1 cellular context compared by ENCODE assay signal in genomic region chr10:75088640-75089039, GRCh38.
TF ChIP-seq lines count a peak whose summit lies in the region.

No MANE protein-coding gene starts in this region.

TF ChIP-seq in K562, 482 proteins besides CTCF, POLR2A, EP300 and RAD21 (continued from another document):
- TF ChIP-seq, protein P1, sequence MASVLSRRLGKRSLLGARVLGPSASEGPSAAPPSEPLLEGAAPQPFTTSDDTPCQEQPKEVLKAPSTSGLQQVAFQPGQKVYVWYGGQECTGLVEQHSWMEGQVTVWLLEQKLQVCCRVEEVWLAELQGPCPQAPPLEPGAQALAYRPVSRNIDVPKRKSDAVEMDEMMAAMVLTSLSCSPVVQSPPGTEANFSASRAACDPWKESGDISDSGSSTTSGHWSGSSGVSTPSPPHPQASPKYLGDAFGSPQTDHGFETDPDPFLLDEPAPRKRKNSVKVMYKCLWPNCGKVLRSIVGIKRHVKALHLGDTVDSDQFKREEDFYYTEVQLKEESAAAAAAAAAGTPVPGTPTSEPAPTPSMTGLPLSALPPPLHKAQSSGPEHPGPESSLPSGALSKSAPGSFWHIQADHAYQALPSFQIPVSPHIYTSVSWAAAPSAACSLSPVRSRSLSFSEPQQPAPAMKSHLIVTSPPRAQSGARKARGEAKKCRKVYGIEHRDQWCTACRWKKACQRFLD (CRISPR knock-in tag; IDR thresholded peaks at IDR 0.05), result no peak
- TF ChIP-seq YY1 (IDR thresholded peaks at IDR 0.05; ENCODE audit: borderline replicate concordance in 1 of 3, control insufficient read depth in 1 of 3, extremely low read depth in 1 of 3, insufficient read depth in 3 of 3, insufficient read length in 1 of 3, insufficient replicate concordance in 2 of 3, low read depth in 1 of 3, low read length in 2 of 3) (no peak), SLC30A9 (CRISPR knock-in tag; IDR thresholded peaks at IDR 0.05) (no peak), BRD4 (IDR thresholded peaks at IDR 0.05) (no peak), BCOR (IDR thresholded peaks at IDR 0.05) (peak; percentile 82), SMARCA5 (IDR thresholded peaks at IDR 0.05) (peak; percentile 54; the same call in 1 of the 2 replicates), HMG20B (CRISPR knock-in tag; IDR thresholded peaks at IDR 0.05) (no peak), RBM25 (IDR thresholded peaks at IDR 0.05; ENCODE audit: low read depth, low read length, severe bottlenecking) (peak; percentile 84), RCOR1 (IDR thresholded peaks at IDR 0.05; ENCODE audit: borderline replicate concordance in 1 of 2, low read depth in 2 of 2, low read length in 2 of 2) (peak in 1 of 2 experiments; percentile 36; a peak in 1 of 4 replicates), ATF1 (CRISPR knock-in tag; IDR thresholded peaks at IDR 0.05) (no peak), ATF1 (tag; IDR thresholded peaks at IDR 0.05) (no peak), ZNF263 (CRISPR knock-in tag; IDR thresholded peaks at IDR 0.05; ENCODE audit: borderline replicate concordance) (no peak), STAT6 (CRISPR knock-in tag; IDR thresholded peaks at IDR 0.05) (no peak), FOSL1 (tag; conservative IDR thresholded peaks at IDR 0.05) (no peak), MAFF (IDR thresholded peaks at IDR 0.05; ENCODE audit: low read length) (no peak), SIN3B (IDR thresholded peaks at IDR 0.05; ENCODE audit: low read depth) (no peak), PHB2 (IDR thresholded peaks at IDR 0.05; ENCODE audit: low read depth) (no peak), CREB1 (IDR thresholded peaks at IDR 0.05) (no peak), CREB1 (CRISPR knock-in tag; IDR thresholded peaks at IDR 0.05) (no peak), KDM1A (IDR thresholded peaks at IDR 0.05) (peak in 1 of 2 experiments; percentile 60; a peak in 2 of 4 replicates), NR1H2 (CRISPR knock-in tag; IDR thresholded peaks at IDR 0.05) (no peak), ADNP (tag; IDR thresholded peaks at IDR 0.05) (peak; percentile 73; the same call in 1 of the 2 replicates), SMAD4 (CRISPR knock-in tag; conservative IDR thresholded peaks at IDR 0.05) (no peak), NKRF (IDR thresholded peaks at IDR 0.05; ENCODE audit: borderline replicate concordance) (no peak), HDAC2 (IDR thresholded peaks at IDR 0.05) (0 out of 2 replicates have a peak, but pooled peaks have one; percentile 41), IFI16 (CRISPR knock-in tag; IDR thresholded peaks at IDR 0.05) (no peak), FOXK1 (CRISPR knock-in tag; IDR thresholded peaks at IDR 0.05; ENCODE audit: borderline replicate concordance) (no peak), ZKSCAN8 (CRISPR knock-in tag; IDR thresholded peaks at IDR 0.05) (no peak), ZNF408 (CRISPR knock-in tag; IDR thresholded peaks at IDR 0.05; ENCODE audit: low read depth) (no peak), MAX (CRISPR knock-in tag; IDR thresholded peaks at IDR 0.05) (no peak), MTA1 (IDR thresholded peaks at IDR 0.05; ENCODE audit: borderline replicate concordance) (no peak), ARID1B (IDR thresholded peaks at IDR 0.05) (no peak), ZNF197 (CRISPR knock-in tag; IDR thresholded peaks at IDR 0.05; ENCODE audit: low read depth) (no peak), FOXP1 (CRISPR knock-in tag; IDR thresholded peaks at IDR 0.05) (no peak), GATAD2B (IDR thresholded peaks at IDR 0.05; ENCODE audit: borderline replicate concordance) (no peak), KLF13 (tag; IDR thresholded peaks at IDR 0.05; ENCODE audit: borderline replicate concordance, low read depth) (no peak), HCFC1 (IDR thresholded peaks at IDR 0.05; ENCODE audit: low read depth, low read length) (no peak), DACH1 (IDR thresholded peaks at IDR 0.05; ENCODE audit: partially characterized antibody) (no peak)
- TF ChIP-seq, protein P2, sequence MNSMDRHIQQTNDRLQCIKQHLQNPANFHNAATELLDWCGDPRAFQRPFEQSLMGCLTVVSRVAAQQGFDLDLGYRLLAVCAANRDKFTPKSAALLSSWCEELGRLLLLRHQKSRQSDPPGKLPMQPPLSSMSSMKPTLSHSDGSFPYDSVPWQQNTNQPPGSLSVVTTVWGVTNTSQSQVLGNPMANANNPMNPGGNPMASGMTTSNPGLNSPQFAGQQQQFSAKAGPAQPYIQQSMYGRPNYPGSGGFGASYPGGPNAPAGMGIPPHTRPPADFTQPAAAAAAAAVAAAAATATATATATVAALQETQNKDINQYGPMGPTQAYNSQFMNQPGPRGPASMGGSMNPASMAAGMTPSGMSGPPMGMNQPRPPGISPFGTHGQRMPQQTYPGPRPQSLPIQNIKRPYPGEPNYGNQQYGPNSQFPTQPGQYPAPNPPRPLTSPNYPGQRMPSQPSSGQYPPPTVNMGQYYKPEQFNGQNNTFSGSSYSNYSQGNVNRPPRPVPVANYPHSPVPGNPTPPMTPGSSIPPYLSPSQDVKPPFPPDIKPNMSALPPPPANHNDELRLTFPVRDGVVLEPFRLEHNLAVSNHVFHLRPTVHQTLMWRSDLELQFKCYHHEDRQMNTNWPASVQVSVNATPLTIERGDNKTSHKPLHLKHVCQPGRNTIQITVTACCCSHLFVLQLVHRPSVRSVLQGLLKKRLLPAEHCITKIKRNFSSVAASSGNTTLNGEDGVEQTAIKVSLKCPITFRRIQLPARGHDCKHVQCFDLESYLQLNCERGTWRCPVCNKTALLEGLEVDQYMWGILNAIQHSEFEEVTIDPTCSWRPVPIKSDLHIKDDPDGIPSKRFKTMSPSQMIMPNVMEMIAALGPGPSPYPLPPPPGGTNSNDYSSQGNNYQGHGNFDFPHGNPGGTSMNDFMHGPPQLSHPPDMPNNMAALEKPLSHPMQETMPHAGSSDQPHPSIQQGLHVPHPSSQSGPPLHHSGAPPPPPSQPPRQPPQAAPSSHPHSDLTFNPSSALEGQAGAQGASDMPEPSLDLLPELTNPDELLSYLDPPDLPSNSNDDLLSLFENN (IDR thresholded peaks at IDR 0.05; ENCODE audit: low read depth in 2 of 2, low read length in 2 of 2), result no peak
- TF ChIP-seq, protein P3, sequence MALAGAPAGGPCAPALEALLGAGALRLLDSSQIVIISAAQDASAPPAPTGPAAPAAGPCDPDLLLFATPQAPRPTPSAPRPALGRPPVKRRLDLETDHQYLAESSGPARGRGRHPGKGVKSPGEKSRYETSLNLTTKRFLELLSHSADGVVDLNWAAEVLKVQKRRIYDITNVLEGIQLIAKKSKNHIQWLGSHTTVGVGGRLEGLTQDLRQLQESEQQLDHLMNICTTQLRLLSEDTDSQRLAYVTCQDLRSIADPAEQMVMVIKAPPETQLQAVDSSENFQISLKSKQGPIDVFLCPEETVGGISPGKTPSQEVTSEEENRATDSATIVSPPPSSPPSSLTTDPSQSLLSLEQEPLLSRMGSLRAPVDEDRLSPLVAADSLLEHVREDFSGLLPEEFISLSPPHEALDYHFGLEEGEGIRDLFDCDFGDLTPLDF (CRISPR knock-in tag; IDR thresholded peaks at IDR 0.05), result no peak
